In genomic region chr12:106767954-106768501, GRCh38 we compare ENCODE assay signal across 1 cellular context.
TF ChIP-seq lines count a peak whose summit lies in the region.

No MANE protein-coding gene starts in this region.

TF ChIP-seq in WTC11, 78 proteins besides CTCF, POLR2A, EP300 and RAD21:
- no peak for TF ChIP-seq ZNF416 (CRISPR knock-in tag; IDR thresholded peaks at IDR 0.05)
- no peak for TF ChIP-seq NFYB (CRISPR knock-in tag; conservative IDR thresholded peaks at IDR 0.05; ENCODE audit: low read depth)
- TF ChIP-seq FOXP4 (CRISPR knock-in tag; IDR thresholded peaks at IDR 0.05): no peak
- no peak for TF ChIP-seq IRF1 (CRISPR knock-in tag; IDR thresholded peaks at IDR 0.05)
- no peak for TF ChIP-seq ZNF425 (CRISPR knock-in tag; conservative IDR thresholded peaks at IDR 0.05)
- TF ChIP-seq SMAD3 (CRISPR knock-in tag; IDR thresholded peaks at IDR 0.05; ENCODE audit: borderline replicate concordance): no peak
- TF ChIP-seq ATF1 (CRISPR knock-in tag; IDR thresholded peaks at IDR 0.05): no peak
- no peak for TF ChIP-seq MAX (CRISPR knock-in tag; IDR thresholded peaks at IDR 0.05)
- TF ChIP-seq FOXJ3 (CRISPR knock-in tag; IDR thresholded peaks at IDR 0.05; ENCODE audit: borderline replicate concordance): no peak
- no peak for TF ChIP-seq ESRRA (CRISPR knock-in tag; IDR thresholded peaks at IDR 0.05; ENCODE audit: borderline replicate concordance)
- no peak for TF ChIP-seq ZNF281 (CRISPR knock-in tag; IDR thresholded peaks at IDR 0.05)
- no peak for TF ChIP-seq E2F4 (CRISPR knock-in tag; IDR thresholded peaks at IDR 0.05; ENCODE audit: borderline replicate concordance, low read depth)
- no peak for TF ChIP-seq SOX15 (CRISPR knock-in tag; IDR thresholded peaks at IDR 0.05)
